Comparison of ENCODE assay signal across 8 cellular contexts in the genomic region with DNA sequence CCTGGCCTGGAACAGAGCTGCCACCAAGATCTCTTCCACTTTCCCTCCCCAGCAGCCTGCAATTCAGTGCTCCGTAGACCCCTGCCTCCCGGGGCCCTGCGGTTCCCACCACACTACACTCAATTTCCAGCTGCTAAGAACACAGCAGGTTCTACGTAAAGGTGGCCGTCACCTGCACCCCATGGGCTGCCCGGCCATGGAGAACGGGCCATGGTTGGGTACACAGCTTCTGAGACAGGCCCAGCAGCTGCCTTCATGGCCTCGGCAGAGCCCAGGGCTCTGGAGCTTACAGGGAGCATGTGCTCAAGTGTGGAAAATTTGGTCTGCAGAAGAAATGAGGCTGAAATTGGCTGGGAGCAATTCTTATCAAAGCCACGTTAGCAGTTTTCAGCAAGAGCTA. TPM values are rescaled to one million over a fixed set of nuclear protein-coding genes. Genes with fewer than 3 reads are reported as not detected.
"Had no signal": no experiment of that assay in that cellular context is flagged by ENCODE, and none has a peak within 500 bp of the region (broad histone marks: within the 10 kb centered on the region; RNA-seq: fewer than 3 reads in every experiment).

No MANE protein-coding gene starts in this region.

RNA-seq across cellular contexts. Expression of a gene that starts 22.3 kb away (rescaled TPM):
- total RNA-seq: activated CD8-positive, alpha-beta T cell treated with anti-CD3 and anti-CD28 coated beads for 36 hours; activated naive CD8-positive, alpha-beta T cell treated with anti-CD3 and anti-CD28 coated beads for 36 hours; activated T-cell treated with anti-CD3 and anti-CD28 coated beads, Interleukin-2, amount 50 U/mL, for 72 hours; activated T-helper 2 cell treated with anti-CD3 and anti-CD28 coated beads, Interferon-gamma antibody, Interleukin-2, Interleukin-4, amounts not matched to agents 10 μg/mL and 5 μg/mL and 100 μg/mL, durations not matched to agents 14 hours and 24 hours and 36 hours; cardiac muscle cell; PC-3; SK-MEL-5 had no signal
- polyA plus RNA-seq: cardiac muscle cell had no signal

RNA-seq across cellular contexts. Expression of a gene that starts 27.0 kb away (rescaled TPM):
- total RNA-seq: activated CD8-positive, alpha-beta T cell treated with anti-CD3 and anti-CD28 coated beads for 36 hours; activated naive CD8-positive, alpha-beta T cell treated with anti-CD3 and anti-CD28 coated beads for 36 hours; activated T-cell treated with anti-CD3 and anti-CD28 coated beads, Interleukin-2, amount 50 U/mL, for 72 hours; activated T-helper 2 cell treated with anti-CD3 and anti-CD28 coated beads, Interferon-gamma antibody, Interleukin-2, Interleukin-4, amounts not matched to agents 10 μg/mL and 5 μg/mL and 100 μg/mL, durations not matched to agents 14 hours and 24 hours and 36 hours; cardiac muscle cell; SK-MEL-5 had no signal
- polyA plus RNA-seq: adipose tissue, cardiac muscle cell had no signal

RNA-seq across cellular contexts. Expression of a gene that starts 54.0 kb away (rescaled TPM):
- total RNA-seq: PC-3, SK-MEL-5 had no signal

RNA-seq across cellular contexts. Expression of a gene that starts 55.1 kb away (rescaled TPM):
- total RNA-seq: activated CD8-positive, alpha-beta T cell treated with anti-CD3 and anti-CD28 coated beads for 36 hours; activated naive CD8-positive, alpha-beta T cell treated with anti-CD3 and anti-CD28 coated beads for 36 hours; activated T-cell treated with anti-CD3 and anti-CD28 coated beads, Interleukin-2, amount 50 U/mL, for 72 hours; activated T-helper 2 cell treated with anti-CD3 and anti-CD28 coated beads, Interferon-gamma antibody, Interleukin-2, Interleukin-4, amounts not matched to agents 10 μg/mL and 5 μg/mL and 100 μg/mL, durations not matched to agents 14 hours and 24 hours and 36 hours; cardiac muscle cell; SK-MEL-5 had no signal
- polyA plus RNA-seq: adipose tissue, cardiac muscle cell had no signal
